In genomic region chr6:26754801-26755200, GRCh38 we compare ENCODE assay signal across 8 cellular contexts.
DNase-seq lines count a peak whose midpoint lies in the region; ATAC-seq and TF ChIP-seq lines count a peak whose summit lies in the region.
"Not testable (repeated sequence)": the region's sequence is repeated elsewhere in the genome, so short reads cannot be mapped to it uniquely, and the experiment has no call there.

No MANE protein-coding gene starts in this region.

- H3K27ac Mint-ChIP-seq in activated naive CD8-positive, alpha-beta T cell, result peak overlapping the region; percentile 46
- not testable (repeated sequence) for H3K27ac Mint-ChIP-seq in neural crest cell (ENCODE audit: unreplicated experiment)

- not testable (repeated sequence) for DNase-seq in HFF-Myc (ENCODE audit: extremely low read depth, low read depth); epithelial cell of esophagus (ENCODE audit: low read depth); neural crest cell (ENCODE audit: low read depth, low spot score); skeletal muscle cell (ENCODE audit: low read depth)
- DNase-seq in iPS-NIHi11 (ENCODE audit: low spot score), result peak; percentile 6

- peaks cover 44% of the 10 kb centered on the region for H3K27me3 Mint-ChIP-seq in activated naive CD8-positive, alpha-beta T cell
- peaks cover 61% of the 10 kb centered on the region for H3K27me3 Mint-ChIP-seq in neural crest cell (ENCODE audit: low read depth)

- H3K27me3 ChIP-seq in ACC112 (ENCODE audit: insufficient read depth, low read length), result peaks cover 23% of the 10 kb centered on the region

- H3K4me1 Mint-ChIP-seq in activated naive CD8-positive, alpha-beta T cell (ENCODE audit: low read depth), result not testable (repeated sequence)
- H3K4me1 Mint-ChIP-seq in neural crest cell, result peaks cover 14% of the 10 kb centered on the region

- H3K27ac ChIP-seq in ACC112 (ENCODE audit: low read depth, low read length), result not testable (repeated sequence)

- H3K4me3 ChIP-seq in ACC112 (ENCODE audit: low read depth, low read length) (peak overlapping the region; percentile 44), HFF-Myc (replicated peaks; ENCODE audit: low read depth, low read length) (peak overlapping the region; percentile 22), epithelial cell of esophagus (ENCODE audit: low read length) (peak overlapping the region; percentile 15), skeletal muscle cell (ENCODE audit: low read depth, low read length) (peak overlapping the region; percentile 17)

- not testable (repeated sequence) for H3K4me1 ChIP-seq in ACC112 (ENCODE audit: control insufficient read depth, insufficient read depth, low read length, unreplicated experiment)

- H3K9me3 Mint-ChIP-seq in activated naive CD8-positive, alpha-beta T cell (ENCODE audit: low read depth); neural crest cell: not testable (repeated sequence)

- not testable (repeated sequence) for H3K4me3 Mint-ChIP-seq in activated naive CD8-positive, alpha-beta T cell
- H3K4me3 Mint-ChIP-seq in neural crest cell, result peak overlapping the region; percentile 74

- H3K36me3 ChIP-seq in ACC112 (ENCODE audit: insufficient read depth, low read length), result not testable (repeated sequence)

- not testable (repeated sequence) for H2AFZ ChIP-seq in ACC112 (ENCODE audit: low read length, unreplicated experiment)

- H3K36me3 Mint-ChIP-seq in activated naive CD8-positive, alpha-beta T cell; neural crest cell (ENCODE audit: low read depth): not testable (repeated sequence)

- not testable (repeated sequence) for H3K79me2 ChIP-seq in ACC112 (ENCODE audit: control insufficient read depth, insufficient read depth, low read length, unreplicated experiment)

- not testable (repeated sequence) for TF ChIP-seq CTCF in HFF-Myc (IDR thresholded peaks at IDR 0.05; ENCODE audit: low read depth, low read length, missing control alignments); epithelial cell of esophagus (IDR thresholded peaks at IDR 0.05; ENCODE audit: insufficient read depth, low read depth, low read length, missing control alignments); neural crest cell (conservative IDR thresholded peaks at IDR 0.05)

- ATAC-seq in SK-N-SH treated with all-trans-retinoic acid at 6 μM for 48 hours, result peak; percentile 19; the same call in 1 of the 3 replicates
